Comparison of ENCODE assay signal across 6 cellular contexts in the genomic region with DNA sequence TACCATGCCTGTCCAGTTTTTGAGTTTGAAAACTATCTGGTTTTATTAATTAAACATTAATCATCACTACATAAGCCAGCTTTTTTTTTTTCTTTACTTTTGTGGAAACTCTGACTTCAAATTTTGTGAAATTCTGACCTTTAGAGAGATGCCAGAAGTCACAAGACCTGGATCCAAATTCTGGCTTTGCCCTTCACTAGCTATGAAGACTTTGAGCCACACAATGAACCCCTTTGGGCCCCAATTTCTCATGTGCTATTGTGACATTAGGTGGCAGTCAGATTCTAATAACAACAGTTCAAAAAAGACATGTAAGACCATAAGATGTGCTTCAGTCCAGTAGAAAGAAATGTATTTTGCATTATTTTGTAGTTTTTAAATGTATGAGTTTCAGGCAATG.
"Had no signal": no experiment of that assay in that cellular context is flagged by ENCODE, and none has a peak within 500 bp of the region (broad histone marks: within the 10 kb centered on the region; RNA-seq: fewer than 3 reads in every experiment).

No MANE protein-coding gene starts in this region.

- FAIRE-seq: K562 had no signal

- H3K4me3 ChIP-seq: K562 had no signal

- H3K9ac ChIP-seq: KMS-11 had no signal

- DNase-seq: IMR-90, KBM-7, KG1 had no signal

- H3K4me2 ChIP-seq: KMS-11 had no signal

- H3K27ac ChIP-seq: HL-60, KMS-11 had no signal

- ATAC-seq: K562 had no signal
